In the genomic region with DNA sequence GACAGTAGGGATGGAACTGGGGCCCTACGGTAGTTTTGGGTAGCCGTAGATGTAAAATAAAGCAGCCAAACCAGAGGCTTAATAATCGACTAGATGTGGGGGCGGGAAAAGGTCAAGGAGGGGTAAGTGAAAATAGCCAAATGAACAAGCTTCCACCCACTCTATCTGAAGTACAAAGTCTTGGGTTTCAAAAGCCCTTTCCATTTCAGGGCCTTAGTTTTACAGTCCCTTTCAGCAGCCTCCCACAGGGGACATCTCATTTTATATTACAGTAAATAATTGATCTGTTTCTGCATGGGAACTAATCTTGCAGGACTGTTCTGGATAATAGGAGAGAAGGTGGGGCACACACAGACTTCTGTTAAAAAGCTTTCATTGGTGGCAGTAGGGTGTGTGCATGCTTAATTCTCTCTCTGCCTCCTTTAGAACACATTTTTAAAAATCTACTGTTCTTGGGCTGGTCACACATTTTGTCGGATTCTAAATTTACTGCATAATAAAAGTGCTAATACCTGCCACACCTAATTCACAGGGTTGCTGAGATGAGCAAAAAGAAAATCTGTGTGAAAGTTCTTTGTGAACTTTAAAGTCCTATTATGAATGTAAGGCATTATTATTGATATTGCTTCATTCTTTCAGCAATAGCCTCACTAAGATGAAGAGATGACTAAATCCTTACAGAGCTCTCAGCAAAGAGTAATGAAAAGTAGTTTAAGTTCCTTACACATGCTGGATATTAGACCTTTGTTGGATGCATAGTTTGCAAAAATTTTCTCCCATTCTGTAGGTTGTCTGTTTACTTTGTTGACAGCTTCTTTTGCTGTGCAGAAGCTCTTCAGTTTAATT, we compare ENCODE assay signal across 13 cellular contexts.
DNase-seq lines count a peak whose midpoint lies in the region; ATAC-seq and TF ChIP-seq lines count a peak whose summit lies in the region.
"Had no signal": no experiment of that assay in that cellular context is flagged by ENCODE, and none has a peak within 500 bp of the region (broad histone marks: within the 10 kb centered on the region; RNA-seq: fewer than 3 reads in every experiment).

No MANE protein-coding gene starts in this region.

- H3K4me3 ChIP-seq in HEK293 (ENCODE audit: low read depth, low read length) (no peak overlapping the region), transverse colon (no peak overlapping the region)
- H3K4me3 ChIP-seq: hepatocyte had no signal

- H3K9me3 ChIP-seq in HEK293 (ENCODE audit: control insufficient read depth, insufficient read depth, low read depth, low read length): no peaks in the 10 kb centered on the region
- H3K9me3 ChIP-seq in transverse colon: no peaks in the 10 kb centered on the region

- TF ChIP-seq EP300 in transverse colon (IDR thresholded peaks at IDR 0.05; ENCODE audit: low read depth): no peak

- H3K27ac Mint-ChIP-seq in activated CD4-positive, alpha-beta T cell treated with anti-CD3 and anti-CD28 coated beads, Interleukin-2, amount 10 ng/mL, durations not matched to agents 24 days and 14 days: no peak overlapping the region

- no peak overlapping the region for H3K4me3 Mint-ChIP-seq in activated CD4-positive, alpha-beta T cell treated with anti-CD3 and anti-CD28 coated beads, Interleukin-2, amount 10 ng/mL, durations not matched to agents 24 days and 14 days
- H3K4me3 Mint-ChIP-seq: activated naive CD4-positive, alpha-beta T cell treated with anti-CD3 and anti-CD28 coated beads, Interleukin-2, amount 50 U/mL, for 24 hours had no signal

- CTCF ChIA-PET in HEK293 (lab: Yijun Ruan, JAX): interaction anchor here (0.6 to 1.0 kb wide), 2 partner anchors 12 to 1542 kb away, joined by 3 read pairs; no protein-coding TSS in a partner anchor

- no peaks in the 10 kb centered on the region for H3K27me3 Mint-ChIP-seq in activated CD4-positive, alpha-beta T cell treated with anti-CD3 and anti-CD28 coated beads, Interleukin-2, amount 10 ng/mL, durations not matched to agents 24 days and 14 days
- H3K27me3 Mint-ChIP-seq: activated naive CD4-positive, alpha-beta T cell treated with anti-CD3 and anti-CD28 coated beads, Interleukin-2, amount 50 U/mL, for 24 hours had no signal

- peak; percentile 55 for ATAC-seq in HG03439 (IDR thresholded peaks at IDR 0.05; ENCODE audit: unreplicated experiment)
- peak; percentile 70 for ATAC-seq in stimulated activated naive CD8-positive, alpha-beta T cell treated with anti-CD3 and anti-CD28 coated beads, Interleukin-15, Interleukin-2, amounts not matched to agents 100 U/mL and 50 U/mL, for 24 hours
- ATAC-seq: right cardiac atrium had no signal

- in situ Hi-C loops in transverse colon (cut with MboI; ENCODE audit: low pct_ligation_motif_present in 1 of 4, low pct_unique_long_range_greater_than_20kb in 1 of 4, low sequenced_read_pairs in 3 of 4): no loop called here

- POLR2A ChIA-PET in HEK293 (lab: Yijun Ruan, JAX): no interaction called here

- DNase-seq in activated CD4-positive, alpha-beta T cell treated with anti-CD3 and anti-CD28 coated beads for 48 hours: peak; percentile 25
- DNase-seq in activated CD4-positive, alpha-beta T cell treated with anti-CD3 and anti-CD28 coated beads, Interleukin-2, amount 10 ng/mL, durations not matched to agents 24 days and 14 days: no peak
- peak; percentile 44 for DNase-seq in stimulated activated naive CD8-positive, alpha-beta T cell treated with anti-CD3 and anti-CD28 coated beads, Interleukin-15, Interleukin-2, amounts not matched to agents 100 U/mL and 50 U/mL, for 24 hours
- no peak for DNase-seq in ecto neural progenitor cell (ENCODE audit: low spot score)
- no peak for DNase-seq in posterior vena cava (ENCODE audit: low spot score)
- DNase-seq in transverse colon: no peak
- DNase-seq: DND-41, NCI-H1694 treated with DMSO at 0.1 percent for 48 hours, right cardiac atrium had no signal

- H3K27me3 ChIP-seq in transverse colon: no peaks in the 10 kb centered on the region
- H3K27me3 ChIP-seq: hepatocyte had no signal

- no peak for TF ChIP-seq POLR2A in transverse colon (IDR thresholded peaks at IDR 0.05)

- TF ChIP-seq CTCF in HEK293 (tag by site-specific recombination; IDR thresholded peaks at IDR 0.05): no peak
- TF ChIP-seq CTCF in transverse colon (IDR thresholded peaks at IDR 0.05): no peak

- H3K4me1 Mint-ChIP-seq in activated CD4-positive, alpha-beta T cell treated with anti-CD3 and anti-CD28 coated beads, Interleukin-2, amount 10 ng/mL, durations not matched to agents 24 days and 14 days: peaks cover 43% of the 10 kb centered on the region

- H3K36me3 Mint-ChIP-seq in activated CD4-positive, alpha-beta T cell treated with anti-CD3 and anti-CD28 coated beads, Interleukin-2, amount 10 ng/mL, durations not matched to agents 24 days and 14 days (ENCODE audit: low read depth): peaks cover 10% of the 10 kb centered on the region

- 63 to 78% methylated on average over 5 of the region's 5 CpGs for WGBS in transverse colon (ENCODE audit: low coverage in 1 of 2), 2 donors

- peaks cover 6% of the 10 kb centered on the region for H3K9me3 Mint-ChIP-seq in activated CD4-positive, alpha-beta T cell treated with anti-CD3 and anti-CD28 coated beads, Interleukin-2, amount 10 ng/mL, durations not matched to agents 24 days and 14 days
- H3K9me3 Mint-ChIP-seq: activated naive CD4-positive, alpha-beta T cell treated with anti-CD3 and anti-CD28 coated beads, Interleukin-2, amount 50 U/mL, for 24 hours had no signal

- H3K36me3 ChIP-seq in HEK293 (ENCODE audit: control insufficient read depth in 2 of 2, insufficient read depth in 1 of 2, low read length in 2 of 2): no peaks in the 10 kb centered on the region
- no peaks in the 10 kb centered on the region for H3K36me3 ChIP-seq in transverse colon

- peaks cover 24% of the 10 kb centered on the region for H3K4me1 ChIP-seq in HEK293 (ENCODE audit: control insufficient read depth, insufficient read depth, low read length)
- peaks cover 0 to 24% (median 3%) of the 10 kb centered on the region in 4 donors for H3K4me1 ChIP-seq in transverse colon

- H3K27ac ChIP-seq in HEK293 (ENCODE audit: extremely low read depth, low read depth, low read length): no peak overlapping the region
- no peak overlapping the region for H3K27ac ChIP-seq in transverse colon
- H3K27ac ChIP-seq: hepatocyte had no signal

- intact Hi-C loops in activated CD4-positive, alpha-beta T cell treated with anti-CD3 and anti-CD28 coated beads, Interleukin-2, amount 10 ng/mL, durations not matched to agents 24 days and 14 days (cut with micrococcal nuclease): loop anchor here (1.0 kb wide), 1 partner anchor 20 kb away; no protein-coding TSS in a partner anchor
- intact Hi-C loops in posterior vena cava (cut with DNase I): no loop called here
- intact Hi-C loops in transverse colon (cut with DNase I; ENCODE audit: low total_unique reads): no loop called here

TF ChIP-seq in HEK293, 187 proteins besides CTCF, POLR2A, EP300 and RAD21 (continues in another document):
- TF ChIP-seq, protein P1, sequence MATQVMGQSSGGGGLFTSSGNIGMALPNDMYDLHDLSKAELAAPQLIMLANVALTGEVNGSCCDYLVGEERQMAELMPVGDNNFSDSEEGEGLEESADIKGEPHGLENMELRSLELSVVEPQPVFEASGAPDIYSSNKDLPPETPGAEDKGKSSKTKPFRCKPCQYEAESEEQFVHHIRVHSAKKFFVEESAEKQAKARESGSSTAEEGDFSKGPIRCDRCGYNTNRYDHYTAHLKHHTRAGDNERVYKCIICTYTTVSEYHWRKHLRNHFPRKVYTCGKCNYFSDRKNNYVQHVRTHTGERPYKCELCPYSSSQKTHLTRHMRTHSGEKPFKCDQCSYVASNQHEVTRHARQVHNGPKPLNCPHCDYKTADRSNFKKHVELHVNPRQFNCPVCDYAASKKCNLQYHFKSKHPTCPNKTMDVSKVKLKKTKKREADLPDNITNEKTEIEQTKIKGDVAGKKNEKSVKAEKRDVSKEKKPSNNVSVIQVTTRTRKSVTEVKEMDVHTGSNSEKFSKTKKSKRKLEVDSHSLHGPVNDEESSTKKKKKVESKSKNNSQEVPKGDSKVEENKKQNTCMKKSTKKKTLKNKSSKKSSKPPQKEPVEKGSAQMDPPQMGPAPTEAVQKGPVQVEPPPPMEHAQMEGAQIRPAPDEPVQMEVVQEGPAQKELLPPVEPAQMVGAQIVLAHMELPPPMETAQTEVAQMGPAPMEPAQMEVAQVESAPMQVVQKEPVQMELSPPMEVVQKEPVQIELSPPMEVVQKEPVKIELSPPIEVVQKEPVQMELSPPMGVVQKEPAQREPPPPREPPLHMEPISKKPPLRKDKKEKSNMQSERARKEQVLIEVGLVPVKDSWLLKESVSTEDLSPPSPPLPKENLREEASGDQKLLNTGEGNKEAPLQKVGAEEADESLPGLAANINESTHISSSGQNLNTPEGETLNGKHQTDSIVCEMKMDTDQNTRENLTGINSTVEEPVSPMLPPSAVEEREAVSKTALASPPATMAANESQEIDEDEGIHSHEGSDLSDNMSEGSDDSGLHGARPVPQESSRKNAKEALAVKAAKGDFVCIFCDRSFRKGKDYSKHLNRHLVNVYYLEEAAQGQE (tag by site-specific recombination; IDR thresholded peaks at IDR 0.05): no peak
- no peak for TF ChIP-seq ZNF837 (tag by site-specific recombination; IDR thresholded peaks at IDR 0.05)
- TF ChIP-seq ZNF202 (tag by site-specific recombination; IDR thresholded peaks at IDR 0.05; ENCODE audit: borderline replicate concordance): no peak
- TF ChIP-seq ZFHX2 (tag by site-specific recombination; conservative IDR thresholded peaks at IDR 0.05): peak; percentile 94
- TF ChIP-seq FEZF1 (tag by site-specific recombination; IDR thresholded peaks at IDR 0.05): 0 out of 2 replicates have a peak, but pooled peaks have one; percentile 29
- TF ChIP-seq, protein P2, sequence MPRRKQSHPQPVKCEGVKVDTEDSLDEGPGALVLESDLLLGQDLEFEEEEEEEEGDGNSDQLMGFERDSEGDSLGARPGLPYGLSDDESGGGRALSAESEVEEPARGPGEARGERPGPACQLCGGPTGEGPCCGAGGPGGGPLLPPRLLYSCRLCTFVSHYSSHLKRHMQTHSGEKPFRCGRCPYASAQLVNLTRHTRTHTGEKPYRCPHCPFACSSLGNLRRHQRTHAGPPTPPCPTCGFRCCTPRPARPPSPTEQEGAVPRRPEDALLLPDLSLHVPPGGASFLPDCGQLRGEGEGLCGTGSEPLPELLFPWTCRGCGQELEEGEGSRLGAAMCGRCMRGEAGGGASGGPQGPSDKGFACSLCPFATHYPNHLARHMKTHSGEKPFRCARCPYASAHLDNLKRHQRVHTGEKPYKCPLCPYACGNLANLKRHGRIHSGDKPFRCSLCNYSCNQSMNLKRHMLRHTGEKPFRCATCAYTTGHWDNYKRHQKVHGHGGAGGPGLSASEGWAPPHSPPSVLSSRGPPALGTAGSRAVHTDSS (tag by site-specific recombination; IDR thresholded peaks at IDR 0.05): no peak

Comparison
In these comparisons a context has a peak if more than half of its experiments do, and no peak if none do; other contexts are left out.
1. DNase-seq: peak in activated CD4-positive, alpha-beta T cell treated with anti-CD3 and anti-CD28 coated beads for 48 hours (single experiment) and stimulated activated naive CD8-positive, alpha-beta T cell treated with anti-CD3 and anti-CD28 coated beads, Interleukin-15, Interleukin-2, amounts not matched to agents 100 U/mL and 50 U/mL, for 24 hours (single experiment); none in activated CD4-positive, alpha-beta T cell treated with anti-CD3 and anti-CD28 coated beads, Interleukin-2, amount 10 ng/mL, durations not matched to agents 24 days and 14 days (single experiment), ecto neural progenitor cell (single experiment), posterior vena cava (single experiment) and transverse colon (single experiment).